13 cellular contexts compared by ENCODE assay signal in genomic region chr12:105409286-105409685, GRCh38.
DNase-seq lines count a peak whose midpoint lies in the region; TF ChIP-seq lines count a peak whose summit lies in the region.
"Had no signal": no experiment of that assay in that cellular context is flagged by ENCODE, and none has a peak within 500 bp of the region (broad histone marks: within the 10 kb centered on the region; RNA-seq: fewer than 3 reads in every experiment).

No MANE protein-coding gene starts in this region.

- no peaks in the 10 kb centered on the region for H4K20me1 ChIP-seq in BLaER1

- no peak for TF ChIP-seq CTCF in coronary artery (IDR thresholded peaks at IDR 0.05)
- TF ChIP-seq CTCF in osteocyte (IDR thresholded peaks at IDR 0.05), result no peak

- peaks cover 25% of the 10 kb centered on the region for H3K4me1 ChIP-seq in BLaER1
- peaks cover 4% of the 10 kb centered on the region for H3K4me1 ChIP-seq in SJCRH30

- H3K27ac ChIP-seq in BLaER1 (no peak overlapping the region), SK-N-MC (peak overlapping the region; percentile 73; the same call in 1 of the 2 replicates), coronary artery (no peak overlapping the region), SJCRH30 (no peak overlapping the region)

- no peak overlapping the region for H3K4me3 ChIP-seq in BLaER1
- H3K4me3 ChIP-seq in SK-N-MC, result peak overlapping the region; percentile 66
- H3K4me3 ChIP-seq in coronary artery, result peak overlapping the region; percentile 33
- H3K4me3 ChIP-seq in SJCRH30, result no peak overlapping the region

- H3K27ac Mint-ChIP-seq in osteocyte (ENCODE audit: unreplicated experiment), result peak overlapping the region; percentile 86

- no peak overlapping the region for H3K9ac ChIP-seq in BLaER1
- H3K9ac ChIP-seq in SK-N-MC (ENCODE audit: insufficient read length), result no peak overlapping the region

- peaks cover 11% of the 10 kb centered on the region for H3K36me3 Mint-ChIP-seq in osteocyte (ENCODE audit: unreplicated experiment)

- H3K4me2 ChIP-seq in BLaER1, result peak overlapping the region; percentile 81

- H3K4me1 Mint-ChIP-seq in osteocyte (ENCODE audit: unreplicated experiment), result peaks cover 59% of the 10 kb centered on the region

- peaks cover 10% of the 10 kb centered on the region for H3K9me3 ChIP-seq in BLaER1
- H3K9me3 ChIP-seq in SK-N-MC (ENCODE audit: low read depth, low read length), result no peaks in the 10 kb centered on the region
- no peaks in the 10 kb centered on the region for H3K9me3 ChIP-seq in SJCRH30 (replicated peaks)

- H3K27me3 ChIP-seq in BLaER1 (no peaks in the 10 kb centered on the region), SJCRH30 (no peaks in the 10 kb centered on the region)

- H3K36me3 ChIP-seq in BLaER1, result no peaks in the 10 kb centered on the region
- no peaks in the 10 kb centered on the region for H3K36me3 ChIP-seq in SK-N-MC (ENCODE audit: insufficient read depth, low read length)
- H3K36me3 ChIP-seq in SJCRH30, result no peaks in the 10 kb centered on the region

- H3K9me3 Mint-ChIP-seq in osteocyte (ENCODE audit: unreplicated experiment), result no peaks in the 10 kb centered on the region

- no peaks in the 10 kb centered on the region for H3K27me3 Mint-ChIP-seq in osteocyte (ENCODE audit: unreplicated experiment)

- peak overlapping the region; percentile 44 for H3K4me3 Mint-ChIP-seq in osteocyte (ENCODE audit: unreplicated experiment)

- DNase-seq in SK-N-MC (ENCODE audit: low read depth, low spot score), result no peak
- peak; percentile 29 for DNase-seq in coronary artery (ENCODE audit: low spot score)
- DNase-seq in osteocyte (ENCODE audit: extremely low spot score, unreplicated experiment), result no peak
- no peak for DNase-seq in DMS 273 (lab: John Stamatoyannopoulos, UW; ENCODE audit: unreplicated experiment)
- DNase-seq in SJCRH30, result no peak
- no peak for DNase-seq in stimulated activated CD8-positive, alpha-beta memory T cell treated with anti-CD3 and anti-CD28 coated beads, Interleukin-4, amount 100 ng/mL, for 48 hours
- DNase-seq in stimulated activated CD4-positive, alpha-beta T cell treated with anti-CD3 and anti-CD28 coated beads, Interleukin-2, amount 100 ng/mL, for 24 hours, result no peak
- DNase-seq: ACHN, AML-193, GF-D8, MV-4-11, OCI-M1 had no signal

Comparison
In these comparisons a context has a peak if more than half of its experiments do, and no peak if none do; other contexts are left out.
1. H3K4me3 ChIP-seq: peak in SK-N-MC (single experiment) and coronary artery (single experiment); none in BLaER1 (single experiment) and SJCRH30 (single experiment).